In the genomic region with DNA sequence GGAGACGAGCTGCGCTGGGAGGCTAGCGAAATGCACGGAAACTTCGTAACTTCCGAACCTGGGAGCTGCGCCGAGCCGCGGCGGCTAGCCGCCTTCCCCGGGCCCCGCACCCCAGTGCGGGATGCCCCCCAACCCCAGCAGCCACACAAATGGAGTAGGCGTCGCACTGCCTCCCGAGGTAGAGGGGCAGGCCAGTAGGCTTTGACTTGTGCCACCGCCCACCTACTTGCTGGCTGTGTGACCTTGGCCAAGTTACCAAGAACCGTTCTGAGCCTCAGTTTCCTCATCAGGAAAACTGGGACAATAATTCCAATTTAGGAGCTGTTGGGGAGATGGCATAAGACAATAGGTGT, we compare ENCODE assay signal across 8 cellular contexts. TPM values are rescaled to one million over a fixed set of nuclear protein-coding genes. Genes with fewer than 3 reads are reported as not detected.
DNase-seq lines count a peak whose midpoint lies in the region; ATAC-seq, FAIRE-seq and TF ChIP-seq lines count a peak whose summit lies in the region.

No MANE protein-coding gene starts in this region.

- TF ChIP-seq POLR2A in transverse colon (IDR thresholded peaks at IDR 0.05), result no peak

- peak overlapping the region; percentile 76 for H3K27ac Mint-ChIP-seq in memory B cell

- peak overlapping the region; percentile 42 for H3K4me3 Mint-ChIP-seq in activated T-cell treated with anti-CD3 and anti-CD28 coated beads, Interleukin-2, amount 50 U/mL, for 4 hours
- peak overlapping the region; percentile 86 for H3K4me3 Mint-ChIP-seq in memory B cell

- H3K9me3 ChIP-seq in transverse colon, result no peaks in the 10 kb centered on the region

- H3K27ac ChIP-seq in transverse colon, result peak overlapping the region; percentile 78 to 89 (median 84)

- WGBS in transverse colon (ENCODE audit: low coverage in 1 of 2), 2 donors, result 2% methylated on average over 18 of the region's 20 CpGs; no CpG with 5 or more reads in 1 of the 2 donors

- H3K36me3 Mint-ChIP-seq in activated T-cell treated with anti-CD3 and anti-CD28 coated beads, Interleukin-2, amount 50 U/mL, for 4 hours (ENCODE audit: insufficient read depth), result no peaks in the 10 kb centered on the region
- no peaks in the 10 kb centered on the region for H3K36me3 Mint-ChIP-seq in memory B cell

- in situ Hi-C loops in astrocyte of the spinal cord (cut with HindIII; ENCODE audit: low sequenced_read_pairs) (no loop called here), transverse colon (cut with MboI; ENCODE audit: low pct_ligation_motif_present in 1 of 4, low pct_unique_long_range_greater_than_20kb in 1 of 4, low sequenced_read_pairs in 3 of 4) (no loop called here)

- H3K4me3 ChIP-seq in astrocyte of the spinal cord (ENCODE audit: low read depth, low read length), result peak overlapping the region; percentile 59
- peak overlapping the region; percentile 44 to 94 (median 90) for H3K4me3 ChIP-seq in transverse colon

- H3K9me3 Mint-ChIP-seq in activated T-cell treated with anti-CD3 and anti-CD28 coated beads, Interleukin-2, amount 50 U/mL, for 4 hours, result no peaks in the 10 kb centered on the region
- no peaks in the 10 kb centered on the region for H3K9me3 Mint-ChIP-seq in memory B cell

- no peak for FAIRE-seq in D721Med (lab: Jason Lieb, UNC)

- intact Hi-C loops in transverse colon (cut with DNase I; ENCODE audit: low total_unique reads), result loop anchor here (10.0 kb wide), 1 partner anchor 76 kb away; no protein-coding TSS in a partner anchor

- TF ChIP-seq CTCF in astrocyte of the spinal cord (IDR thresholded peaks at IDR 0.05; ENCODE audit: low read depth, low read length), result no peak
- no peak for TF ChIP-seq CTCF in transverse colon (IDR thresholded peaks at IDR 0.05)
- TF ChIP-seq CTCF in D721Med (IDR thresholded peaks at IDR 0.05; ENCODE audit: insufficient read depth, missing control alignments), result no peak

- H3K4me1 ChIP-seq in transverse colon, result peaks cover 6 to 30% (median 20%) of the 10 kb centered on the region in 4 donors

- H3K27me3 ChIP-seq in transverse colon, result no peaks in the 10 kb centered on the region

- H3K36me3 ChIP-seq in transverse colon, result no peaks in the 10 kb centered on the region

- no peak for DNase-seq in activated T-cell treated with anti-CD3 and anti-CD28 coated beads, Interleukin-2, amount 50 U/mL, for 4 hours
- no peak for DNase-seq in activated T-cell treated with anti-CD3 and anti-CD28 coated beads, Interleukin-2, amount 50 U/mL, for 1 hour
- DNase-seq in astrocyte of the spinal cord (ENCODE audit: low read depth, low spot score) (no peak), memory B cell (ENCODE audit: low spot score in 2 of 2) (no peak), transverse colon (no peak), NCI-H82 (lab: John Stamatoyannopoulos, UW) (no peak), D721Med (ENCODE audit: insufficient read length, low spot score) (no peak)

- H3K4me1 Mint-ChIP-seq in activated T-cell treated with anti-CD3 and anti-CD28 coated beads, Interleukin-2, amount 50 U/mL, for 4 hours (ENCODE audit: low read depth), result peaks cover 31% of the 10 kb centered on the region
- peaks cover 42% of the 10 kb centered on the region for H3K4me1 Mint-ChIP-seq in memory B cell

- no peak for TF ChIP-seq EP300 in transverse colon (IDR thresholded peaks at IDR 0.05; ENCODE audit: low read depth)

- H3K27me3 Mint-ChIP-seq in activated T-cell treated with anti-CD3 and anti-CD28 coated beads, Interleukin-2, amount 50 U/mL, for 4 hours (ENCODE audit: low read depth), result no peaks in the 10 kb centered on the region
- H3K27me3 Mint-ChIP-seq in memory B cell, result no peaks in the 10 kb centered on the region

- ATAC-seq in activated T-cell treated with anti-CD3 and anti-CD28 coated beads, Interleukin-2, amount 50 U/mL, for 4 hours, result no peak
- ATAC-seq in memory B cell (ENCODE audit: low read depth) (no peak), GM19328 (IDR thresholded peaks at IDR 0.05; ENCODE audit: unreplicated experiment) (no peak)

RNA-seq across cellular contexts. Expression of a gene that starts 0.5 kb away (rescaled TPM):
- 10 to 100 TPM; 26.7 to 36.7 (median 35.1) TPM for total RNA-seq in activated T-cell treated with anti-CD3 and anti-CD28 coated beads, Interleukin-2, amount 50 U/mL, for 4 hours
- total RNA-seq in transverse colon, result 10 to 100 TPM; 19.1 to 50.3 (median 43.2) TPM
